29 cellular contexts compared by ENCODE assay signal in the genomic region with DNA sequence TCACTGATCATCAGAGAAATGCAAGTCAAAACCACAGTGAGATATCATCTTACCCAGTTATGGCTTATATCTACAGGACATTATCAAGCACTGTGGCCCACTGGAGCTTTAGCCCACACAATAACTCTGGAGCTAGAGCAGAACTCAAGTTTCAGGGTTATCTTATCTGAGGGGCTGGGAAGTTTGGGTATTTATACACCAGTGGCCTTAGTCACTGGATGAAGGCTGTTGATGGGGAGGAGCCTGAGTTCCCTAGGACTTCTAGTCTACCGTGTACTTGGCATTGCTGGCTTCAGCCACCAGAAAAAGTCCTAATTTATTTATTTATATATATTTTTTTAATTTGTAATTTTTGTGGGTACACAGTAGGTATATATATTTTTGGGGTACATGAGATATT.
"Had no signal": no experiment of that assay in that cellular context is flagged by ENCODE, and none has a peak within 500 bp of the region (broad histone marks: within the 10 kb centered on the region; RNA-seq: fewer than 3 reads in every experiment).

No MANE protein-coding gene starts in this region.

- FAIRE-seq: bronchial epithelial cell had no signal

- H3K9me3 ChIP-seq: adrenal gland, gastrocnemius medialis had no signal

- H3K27me3 ChIP-seq: adrenal gland, ascending aorta, dorsolateral prefrontal cortex, foreskin keratinocyte, gastrocnemius medialis, heart left ventricle had no signal

- DNase-seq: activated CD4-positive, alpha-beta memory T cell treated with anti-CD3 and anti-CD28 coated beads for 36 hours; activated CD4-positive, alpha-beta T cell treated with anti-CD3 and anti-CD28 coated beads for 36 hours; activated CD4-positive, alpha-beta T cell treated with anti-CD3 and anti-CD28 coated beads, Interleukin-2, amount 10 ng/mL, durations not matched to agents 24 days and 14 days; activated CD4-positive, CD25-positive, alpha-beta regulatory T cell; activated CD4-positive, CD25-positive, alpha-beta regulatory T cell treated with anti-CD3 and anti-CD28 coated beads, Interleukin-2, amount 50 U/mL, for 72 hours; activated CD8-positive, alpha-beta memory T cell treated with anti-CD3 and anti-CD28 coated beads, Interleukin-2, amount 10 ng/mL, durations not matched to agents 7 days and 5 days; activated CD8-positive, alpha-beta memory T cell treated with anti-CD3 and anti-CD28 coated beads, Interleukin-2, amount 50 U/mL, for 4 hours; activated CD8-positive, alpha-beta T cell treated with anti-CD3 and anti-CD28 coated beads, Interleukin-2, amount 10 ng/mL, durations not matched to agents 7 days and 5 days; activated effector memory CD4-positive, alpha-beta T cell treated with anti-CD3 and anti-CD28 coated beads, Interleukin-2, amount 50 U/mL, for 16 hours; activated naive CD4-positive, alpha-beta T cell treated with anti-CD3 and anti-CD28 coated beads for 36 hours; activated naive CD8-positive, alpha-beta T cell treated with anti-CD3 and anti-CD28 coated beads for 36 hours; activated naive CD8-positive, alpha-beta T cell treated with anti-CD3 and anti-CD28 coated beads, Interleukin-2, amount 50 U/mL, for 24 hours; activated T-cell treated with anti-CD3 and anti-CD28 coated beads, Interleukin-2, amount 50 U/mL, for 1 hour; activated T-cell treated with anti-CD3 and anti-CD28 coated beads, Interleukin-2, amount 50 U/mL, for 48 hours; adrenal gland; dorsolateral prefrontal cortex; effector memory CD4-positive, alpha-beta T cell; endodermal cell; foreskin keratinocyte; gastrocnemius medialis; glutamatergic neuron; heart left ventricle; T-helper 1 cell; T-helper 17 cell; T1000 had no signal

- H3K36me3 ChIP-seq: adrenal gland, ascending aorta, gastrocnemius medialis had no signal

- H3K4me1 ChIP-seq: adrenal gland, ascending aorta, foreskin keratinocyte had no signal

- H3K4me3 ChIP-seq: adrenal gland, ascending aorta, coronary artery, dorsolateral prefrontal cortex, gastrocnemius medialis, heart left ventricle had no signal

- H3K27ac ChIP-seq: adrenal gland, ascending aorta, coronary artery, dorsolateral prefrontal cortex, foreskin keratinocyte, gastrocnemius medialis, heart left ventricle had no signal

- ATAC-seq: activated CD4-positive, alpha-beta T cell treated with anti-CD3 and anti-CD28 coated beads for 36 hours; activated CD8-positive, alpha-beta memory T cell treated with anti-CD3 and anti-CD28 coated beads, Interleukin-2, amount 10 ng/mL, durations not matched to agents 7 days and 5 days; activated CD8-positive, alpha-beta T cell treated with anti-CD3 and anti-CD28 coated beads, Interleukin-2, amount 10 ng/mL, durations not matched to agents 7 days and 5 days; activated naive CD8-positive, alpha-beta T cell treated with anti-CD3 and anti-CD28 coated beads, Interleukin-2, amount 50 U/mL, for 24 hours; esophagus mucosa; foreskin keratinocyte; gastrocnemius medialis; T-helper 17 cell had no signal
